Comparison of ENCODE assay signal across 8 cellular contexts in the genomic region with DNA sequence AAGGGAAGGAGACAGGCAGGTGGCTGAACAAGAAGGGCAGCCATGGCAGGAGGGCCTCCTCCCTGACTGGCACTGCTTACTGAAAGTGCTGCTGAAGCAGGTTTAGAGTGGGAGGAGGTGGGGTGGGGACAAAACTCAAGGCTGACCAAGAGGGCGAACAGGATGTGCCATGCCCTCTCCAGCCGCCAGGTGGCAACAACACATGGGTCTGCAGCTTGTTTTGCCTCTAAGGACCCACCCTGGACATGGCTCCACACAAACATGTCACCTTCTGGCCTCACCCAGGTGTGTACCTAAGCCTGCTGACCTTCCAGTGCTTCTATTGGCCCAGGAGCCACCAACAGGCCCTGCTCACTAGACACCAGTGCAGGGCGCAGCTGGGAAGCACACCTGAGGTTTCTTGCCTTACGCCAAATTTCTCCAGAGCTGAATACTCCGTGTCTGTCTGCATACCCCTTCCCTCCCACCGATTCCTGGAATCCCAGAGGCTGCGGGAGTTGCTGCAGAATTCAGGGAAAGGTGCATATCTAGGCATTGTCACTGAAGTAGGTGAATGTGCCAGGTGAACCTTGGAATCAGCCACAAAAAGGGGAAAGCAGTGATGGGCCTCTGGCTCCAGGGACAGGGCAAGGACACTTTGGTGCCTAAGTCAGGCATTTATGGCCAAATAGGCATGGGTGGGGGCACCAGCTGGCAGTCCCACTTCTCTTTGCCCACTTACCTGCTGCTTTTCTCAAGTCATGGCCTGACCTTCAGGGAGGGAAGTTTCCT. TPM values are rescaled to one million over a fixed set of nuclear protein-coding genes. Genes with fewer than 3 reads are reported as not detected.
A peak's percentile ranks its signal among the peaks of the same experiment; 100 is the strongest.
DNase-seq lines count a peak whose midpoint lies in the region; ATAC-seq and TF ChIP-seq lines count a peak whose summit lies in the region.

No MANE protein-coding gene starts in this region.

- H3K4me3 ChIP-seq in fibroblast of the aortic adventitia (ENCODE audit: low read depth, low read length) (no peak overlapping the region), neural cell (ENCODE audit: low read length) (no peak overlapping the region)

- H3K9me3 ChIP-seq in neural cell (ENCODE audit: low read length), result no peaks in the 10 kb centered on the region

- intact Hi-C loops in CD14-positive monocyte (cut with micrococcal nuclease), result loop anchor here (2.0 to 10.0 kb wide), 3 partner anchors 121 to 257 kb away; partner anchors contain the start of gene GPR61 (in 1 of the 2)

- no peak overlapping the region for H3K27ac ChIP-seq in neural cell (ENCODE audit: low read length)

- peaks cover 5% of the 10 kb centered on the region for H3K79me2 ChIP-seq in neural cell (replicated peaks; ENCODE audit: insufficient read depth, low read length)

- no peak for TF ChIP-seq EP300 in neural cell (conservative IDR thresholded peaks at IDR 0.05; ENCODE audit: poor library complexity, severe bottlenecking)

- ATAC-seq in GM19351 (IDR thresholded peaks at IDR 0.05; ENCODE audit: unreplicated experiment), result peak; percentile 90

- peaks cover 4 to 10% (median 8%) of the 10 kb centered on the region in 3 donors for H3K27me3 Mint-ChIP-seq in CD14-positive monocyte (ENCODE audit: low read depth in 3 of 3)

- H3K27ac Mint-ChIP-seq in CD14-positive monocyte, result peak overlapping the region in 1 of 7 donors; percentile 48

- H4K20me1 ChIP-seq in neural cell (ENCODE audit: insufficient read depth), result no peaks in the 10 kb centered on the region

- H3K9ac ChIP-seq in neural cell (ENCODE audit: low read length), result peak overlapping the region; percentile 5

- H3F3A ChIP-seq in neural cell (ENCODE audit: insufficient read depth, low read length, poor library complexity, severe bottlenecking), result no peaks in the 10 kb centered on the region

- H3K9me2 ChIP-seq in neural cell (ENCODE audit: insufficient read depth, low read length), result no peaks in the 10 kb centered on the region

- H3K36me3 ChIP-seq in neural cell (ENCODE audit: insufficient read depth, low read length), result no peaks in the 10 kb centered on the region

- DNase-seq in CD14-positive monocyte (ENCODE audit: low spot score) (no peak), HuH-7 (ENCODE audit: low spot score) (peak; percentile 90), fibroblast of the aortic adventitia (ENCODE audit: low read depth) (peak; percentile 74), superior temporal gyrus (ENCODE audit: extremely low spot score) (peak; percentile 91)
- DNase-seq in activated T-helper 1 cell treated with anti-CD3 and anti-CD28 coated beads, Interleukin-2, amount 50 U/mL, for 16 hours (ENCODE audit: low read depth in 1 of 2, low spot score in 1 of 2), result peak; percentile 32 to 34

- H3K36me3 Mint-ChIP-seq in CD14-positive monocyte, result peaks cover 14 to 22% of the 10 kb centered on the region in 2 donors

- H3K4me3 Mint-ChIP-seq in CD14-positive monocyte, result no peak overlapping the region

- TF ChIP-seq CTCF in CD14-positive monocyte (IDR thresholded peaks at IDR 0.05), result peak; percentile 98
- peak; percentile 98 for TF ChIP-seq CTCF in fibroblast of the aortic adventitia (IDR thresholded peaks at IDR 0.05; ENCODE audit: insufficient read depth, low read length)
- peak; percentile 90 for TF ChIP-seq CTCF in neural cell (IDR thresholded peaks at IDR 0.05; ENCODE audit: poor library complexity, severe bottlenecking)

- no peaks in the 10 kb centered on the region for H3K27me3 ChIP-seq in neural cell (ENCODE audit: insufficient read depth, low read depth, low read length)

- TF ChIP-seq RAD21 in neural cell (conservative IDR thresholded peaks at IDR 0.05), result peak; percentile 77

- peaks cover 61% of the 10 kb centered on the region for H3K4me1 Mint-ChIP-seq in CD14-positive monocyte

- no peak overlapping the region for H3K4me2 ChIP-seq in neural cell (ENCODE audit: low read length)

- no peaks in the 10 kb centered on the region for H3K9me3 Mint-ChIP-seq in CD14-positive monocyte

- no peak overlapping the region for H2AFZ ChIP-seq in neural cell (ENCODE audit: low read depth, low read length)

TF ChIP-seq in PFSK-1, 5 proteins besides CTCF, POLR2A, EP300 and RAD21 (continues in another document):
- TF ChIP-seq SIN3A (IDR thresholded peaks at IDR 0.05; ENCODE audit: borderline replicate concordance, insufficient read depth, low read length) (no peak), TAF1 (IDR thresholded peaks at IDR 0.05; ENCODE audit: borderline replicate concordance, insufficient read depth, low read length) (0 out of 2 replicates have a peak, but pooled peaks have one; percentile 7), FOXP2 (optimal IDR thresholded peaks at IDR 0.05; ENCODE audit: borderline replicate concordance, extremely low read depth, extremely low read length, insufficient read depth) (peak; percentile 80), POLR2AphosphoS5 (IDR thresholded peaks at IDR 0.05; ENCODE audit: low read depth, low read length) (peak; percentile 39; the same call in 1 of the 2 replicates)

TF ChIP-seq in neural cell, 6 proteins besides CTCF, POLR2A, EP300 and RAD21:
- peak; percentile 94 for TF ChIP-seq SMC3 (conservative IDR thresholded peaks at IDR 0.05; ENCODE audit: poor library complexity)
- TF ChIP-seq POLR2AphosphoS5 (IDR thresholded peaks at IDR 0.05), result no peak
TF ChIP-seq in neural cell: peak in this region for 1.

RNA-seq across cellular contexts. Expression of gene PSRC1, which starts 5.3 kb away (rescaled TPM):
- polyA plus RNA-seq in CD14-positive monocyte, result 1 to 10 TPM; 5.8 to 7.1 TPM
- polyA plus RNA-seq in PFSK-1 (2012; ENCODE audit: insufficient read length, low read depth), result 22.0 TPM
- 10.0 and 19.0 TPM in 2 replicates for total RNA-seq in fibroblast of the aortic adventitia (ENCODE audit: low replicate concordance)
- polyA plus RNA-seq in neural cell, result 5.4 and 7.9 TPM in 2 replicates
- polyA minus RNA-seq in neural cell, result 3.0 and 3.4 TPM in 2 replicates

RNA-seq across cellular contexts. Expression of gene CELSR2, which starts 28.3 kb away (rescaled TPM):
- polyA plus RNA-seq in CD14-positive monocyte, result under 1 TPM; 0.03 to 0.04 TPM
- polyA plus RNA-seq in PFSK-1 (2012; ENCODE audit: insufficient read length, low read depth), result 10.0 TPM
- 0.36 and 0.90 TPM in 2 replicates for total RNA-seq in fibroblast of the aortic adventitia (ENCODE audit: low replicate concordance)
- polyA plus RNA-seq in neural cell, result 7.9 and 9.5 TPM in 2 replicates
- 54.3 and 59.2 TPM in 2 replicates for polyA minus RNA-seq in neural cell

RNA-seq across cellular contexts. Expression of gene MYBPHL, which starts 29.2 kb away (rescaled TPM):
- under 1 TPM in 1 of 2 donors, not detected in 1; 0.13 TPM for polyA plus RNA-seq in CD14-positive monocyte
- polyA plus RNA-seq in PFSK-1 (2012; ENCODE audit: insufficient read length, low read depth), result not detected
- total RNA-seq in fibroblast of the aortic adventitia (ENCODE audit: low replicate concordance), result not detected in 2 replicates
- polyA plus RNA-seq in neural cell, result 0.78 and 1.6 TPM in 2 replicates
- polyA minus RNA-seq in neural cell, result 0.73 and 0.93 TPM in 2 replicates
